1 cellular context compared by ENCODE assay signal in genomic region chr22:23716811-23717801, GRCh38.
TF ChIP-seq lines count a peak whose summit lies in the region.

No MANE protein-coding gene starts in this region.

TF ChIP-seq in HepG2, 621 proteins besides CTCF, POLR2A, EP300 and RAD21 (continued from another document and continues in another):
- TF ChIP-seq ZBTB1 (CRISPR knock-in tag; IDR thresholded peaks at IDR 0.05; ENCODE audit: borderline replicate concordance) (no peak), ZNF543 (CRISPR knock-in tag; IDR thresholded peaks at IDR 0.05) (peak; percentile 94), ZNF207 (IDR thresholded peaks at IDR 0.05; ENCODE audit: borderline replicate concordance) (no peak), ZC3H13 (CRISPR knock-in tag; IDR thresholded peaks at IDR 0.05) (peak; percentile 73; the same call in 1 of the 2 replicates), ZBTB37 (CRISPR knock-in tag; IDR thresholded peaks at IDR 0.05) (peak; percentile 66; the same call in 1 of the 2 replicates), ZBTB7A (CRISPR knock-in tag; IDR thresholded peaks at IDR 0.05) (peak; percentile 74), KDM3A (CRISPR knock-in tag; IDR thresholded peaks at IDR 0.05; ENCODE audit: low read depth) (peak; percentile 58; the same call in 1 of the 2 replicates), ZNF788 (CRISPR knock-in tag; IDR thresholded peaks at IDR 0.05; ENCODE audit: borderline replicate concordance) (peak; percentile 91), FOXA1 (IDR thresholded peaks at IDR 0.05) (no peak), FOXA1 (CRISPR knock-in tag; IDR thresholded peaks at IDR 0.05) (peak; percentile 40), ZNF501 (CRISPR knock-in tag; IDR thresholded peaks at IDR 0.05) (peak; percentile 94), PHF21A (CRISPR knock-in tag; IDR thresholded peaks at IDR 0.05) (no peak), ZBTB40 (IDR thresholded peaks at IDR 0.05) (no peak), ZBTB40 (CRISPR knock-in tag; IDR thresholded peaks at IDR 0.05) (peak; percentile 65; the same call in 1 of the 2 replicates), BRD4 (CRISPR knock-in tag; IDR thresholded peaks at IDR 0.05) (peak; percentile 81; the same call in 1 of the 2 replicates), ZBTB2 (CRISPR knock-in tag; IDR thresholded peaks at IDR 0.05; ENCODE audit: low read depth) (peak; percentile 78; the same call in 1 of the 2 replicates), ZBTB42 (CRISPR knock-in tag; IDR thresholded peaks at IDR 0.05) (no peak), NFE2L1 (CRISPR knock-in tag; IDR thresholded peaks at IDR 0.05; ENCODE audit: borderline replicate concordance) (no peak), ZNF83 (CRISPR knock-in tag; IDR thresholded peaks at IDR 0.05; ENCODE audit: borderline replicate concordance) (no peak; the same call in 1 of the 2 replicates), ZNF552 (CRISPR knock-in tag; IDR thresholded peaks at IDR 0.05; ENCODE audit: borderline replicate concordance) (0 out of 2 replicates have a peak, but pooled peaks have one; percentile 35), ARID5B (CRISPR knock-in tag; IDR thresholded peaks at IDR 0.05) (peak; percentile 47; the same call in 1 of the 2 replicates), ZKSCAN8 (CRISPR knock-in tag; IDR thresholded peaks at IDR 0.05; ENCODE audit: borderline replicate concordance) (peak; percentile 74; the same call in 1 of the 2 replicates), ZBTB44 (CRISPR knock-in tag; IDR thresholded peaks at IDR 0.05) (peak; percentile 67; the same call in 1 of the 2 replicates), CHCHD3 (CRISPR knock-in tag; IDR thresholded peaks at IDR 0.05) (0 out of 2 replicates have a peak, but pooled peaks have one; percentile 37), NRL (CRISPR knock-in tag; IDR thresholded peaks at IDR 0.05; ENCODE audit: borderline replicate concordance) (peak; percentile 93), NR2F6 (IDR thresholded peaks at IDR 0.05) (peak; percentile 51), NR2F6 (CRISPR knock-in tag; IDR thresholded peaks at IDR 0.05) (peak; percentile 68; the same call in 1 of the 2 replicates), ZNF414 (CRISPR knock-in tag; IDR thresholded peaks at IDR 0.05) (peak; percentile 64; the same call in 1 of the 2 replicates), ZNF749 (CRISPR knock-in tag; IDR thresholded peaks at IDR 0.05; ENCODE audit: borderline replicate concordance) (peak; percentile 50; the same call in 1 of the 2 replicates), GATAD2A (CRISPR knock-in tag; IDR thresholded peaks at IDR 0.05) (peak; percentile 60), ZNF574 (CRISPR knock-in tag; IDR thresholded peaks at IDR 0.05) (peak; percentile 98), KMT2B (CRISPR knock-in tag; IDR thresholded peaks at IDR 0.05) (peak; percentile 87), MTERF4 (CRISPR knock-in tag; IDR thresholded peaks at IDR 0.05) (peak; percentile 70; the same call in 1 of the 2 replicates)
